Comparison of ENCODE assay signal across 18 cellular contexts in the genomic region with DNA sequence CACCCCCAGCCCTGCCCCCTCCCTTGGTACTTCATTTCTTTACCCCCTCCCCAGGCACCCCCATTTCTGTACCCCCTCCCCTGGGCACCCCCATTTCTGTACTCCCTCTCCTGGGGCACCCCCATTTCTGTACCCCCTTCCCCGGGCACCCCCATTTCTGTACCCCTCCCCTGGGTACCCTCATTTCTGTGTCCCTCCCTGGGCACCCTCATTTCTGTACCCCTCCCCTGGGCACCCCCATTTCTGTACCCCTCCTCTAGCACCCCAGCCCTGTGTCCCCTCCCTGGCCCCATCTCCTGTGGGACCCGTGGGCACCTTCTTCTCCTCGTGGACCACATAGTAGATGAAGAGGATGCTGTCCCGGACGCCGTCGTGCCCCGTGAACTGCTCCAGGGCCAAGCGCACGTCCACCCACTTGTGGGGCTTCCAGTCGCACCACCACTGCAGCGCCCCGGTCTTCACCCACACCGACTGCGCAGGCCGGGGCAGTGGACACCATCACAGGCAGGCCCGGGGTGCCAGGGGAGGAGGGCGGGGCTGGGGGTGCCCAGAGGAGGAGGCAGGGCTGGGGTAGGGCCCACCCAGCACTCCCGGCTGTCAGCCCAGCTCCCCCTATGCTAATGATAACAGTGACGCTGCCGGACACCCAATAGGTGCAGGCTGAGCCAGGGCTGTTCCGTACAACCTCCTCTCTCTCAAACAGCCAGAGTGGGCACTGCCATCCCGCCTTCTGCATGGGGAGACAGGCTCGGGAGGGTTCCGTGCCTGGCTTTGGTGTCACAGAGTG. TPM values are rescaled to one million over a fixed set of nuclear protein-coding genes. Genes with fewer than 3 reads are reported as not detected.
"Had no signal": no experiment of that assay in that cellular context is flagged by ENCODE, and none has a peak within 500 bp of the region (broad histone marks: within the 10 kb centered on the region; RNA-seq: fewer than 3 reads in every experiment).

No MANE protein-coding gene starts in this region.

- ATAC-seq: heart left ventricle; left lobe of liver; mucosa of descending colon; natural killer cell; stimulated activated naive B cell treated with anti-CD40 and anti-IgM and Interleukin-4, amounts not matched to agents 10 μg/mL and 1 μg/mL and 100 μg/mL, for 72 hours had no signal

- DNase-seq: effector CD4-positive, alpha-beta T cell; hippocampal formation; mucosa of descending colon; natural killer cell; occipital lobe; right lobe of liver; stimulated activated CD4-positive, alpha-beta T cell treated with anti-CD3 and anti-CD28 coated beads, Interleukin-4, amount 100 ng/mL, for 24 hours; stimulated activated naive B cell treated with anti-CD40 and anti-IgM and Interleukin-4, amounts not matched to agents 10 μg/mL and 1 μg/mL and 100 μg/mL, for 72 hours; trophoblast cell had no signal

- H3K9me3 Mint-ChIP-seq: natural killer cell; neural progenitor cell; stimulated activated naive B cell treated with anti-CD40 and anti-IgM and Interleukin-4, amounts not matched to agents 10 μg/mL and 1 μg/mL and 100 μg/mL, for 72 hours had no signal

- H3K4me1 ChIP-seq: heart left ventricle, neural progenitor cell, parathyroid adenoma, prostate gland, right lobe of liver had no signal

- H3K79me2 ChIP-seq: parathyroid adenoma had no signal

- H3K4me3 Mint-ChIP-seq: natural killer cell; neural progenitor cell; stimulated activated naive B cell treated with anti-CD40 and anti-IgM and Interleukin-4, amounts not matched to agents 10 μg/mL and 1 μg/mL and 100 μg/mL, for 72 hours had no signal

- H3K9ac ChIP-seq: neural progenitor cell, parathyroid adenoma had no signal

- H3K36me3 Mint-ChIP-seq: natural killer cell had no signal

- H3K4me3 ChIP-seq: coronary artery, heart left ventricle, mucosa of descending colon, neural progenitor cell, prostate gland, right lobe of liver had no signal

- H3K27me3 Mint-ChIP-seq: stimulated activated naive B cell treated with anti-CD40 and anti-IgM and Interleukin-4, amounts not matched to agents 10 μg/mL and 1 μg/mL and 100 μg/mL, for 72 hours had no signal

- H3K36me3 ChIP-seq: neural progenitor cell, prostate gland had no signal

- H3K4me2 ChIP-seq: neural progenitor cell had no signal

- H3K9me3 ChIP-seq: heart left ventricle, mucosa of descending colon, prostate gland, right lobe of liver had no signal

- FAIRE-seq: frontal cortex, islet of Langerhans had no signal

- H3K27me3 ChIP-seq: heart left ventricle, neural progenitor cell, right lobe of liver had no signal

- H3K27ac ChIP-seq: coronary artery, heart left ventricle, neural progenitor cell, parathyroid adenoma, prostate gland, right lobe of liver had no signal

- H3K27ac Mint-ChIP-seq: natural killer cell; neural progenitor cell; stimulated activated naive B cell treated with anti-CD40 and anti-IgM and Interleukin-4, amounts not matched to agents 10 μg/mL and 1 μg/mL and 100 μg/mL, for 72 hours had no signal

- H3K4me1 Mint-ChIP-seq: natural killer cell had no signal

- H2AFZ ChIP-seq: neural progenitor cell, parathyroid adenoma had no signal

RNA-seq across cellular contexts. Expression of gene BHLHA15, which starts 20.4 kb away (rescaled TPM):
- total RNA-seq: urinary bladder had no signal
- polyA plus RNA-seq: urinary bladder had no signal
